ENCODE assay signal across 20 cellular contexts in the genomic region with DNA sequence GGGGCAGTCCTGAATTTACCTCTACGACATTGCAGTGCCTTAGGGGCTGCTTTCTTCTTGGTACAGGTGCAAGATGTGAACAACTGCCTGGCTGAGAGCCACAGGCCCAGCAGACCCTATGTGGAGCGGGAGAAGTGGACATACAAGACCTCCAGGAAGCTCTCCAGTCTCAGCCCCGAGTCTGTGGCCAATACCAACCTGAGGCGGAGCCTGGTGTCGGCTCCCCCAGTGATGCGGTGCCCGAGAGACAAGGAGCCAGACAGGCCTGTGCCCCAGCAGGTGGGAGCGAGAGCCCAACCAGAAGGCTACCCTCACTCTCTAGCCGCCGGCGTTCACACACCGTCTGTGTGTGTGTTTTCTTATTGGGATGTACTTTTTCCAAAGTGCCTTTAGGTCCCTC. TPM values are rescaled to one million over a fixed set of nuclear protein-coding genes. Genes with fewer than 3 reads are reported as not detected.
"Had no signal": no experiment of that assay in that cellular context is flagged by ENCODE, and none has a peak within 500 bp of the region (broad histone marks: within the 10 kb centered on the region; RNA-seq: fewer than 3 reads in every experiment).

No MANE protein-coding gene starts in this region.

- H3K27me3 Mint-ChIP-seq: activated CD8-positive, alpha-beta T cell treated with anti-CD3 and anti-CD28 coated beads for 36 hours; activated naive CD8-positive, alpha-beta T cell; stimulated activated naive B cell treated with anti-CD40 and anti-IgM and Interleukin-4, amounts not matched to agents 10 μg/mL and 1 μg/mL and 100 μg/mL, for 72 hours; T-helper 17 cell had no signal

- ATAC-seq: activated CD8-positive, alpha-beta T cell treated with anti-CD3 and anti-CD28 coated beads for 36 hours; left cardiac atrium; naive thymus-derived CD4-positive, alpha-beta T cell; stimulated activated naive B cell treated with anti-CD40 and anti-IgM and Interleukin-4, amounts not matched to agents 10 μg/mL and 1 μg/mL and 100 μg/mL, for 72 hours; T-helper 17 cell had no signal

- H3K36me3 ChIP-seq: esophagus squamous epithelium, transverse colon had no signal

- H3K4me1 Mint-ChIP-seq: stimulated activated naive B cell treated with anti-CD40 and anti-IgM and Interleukin-4, amounts not matched to agents 10 μg/mL and 1 μg/mL and 100 μg/mL, for 72 hours; T-helper 17 cell had no signal

- H3K27ac ChIP-seq: coronary artery, esophagus squamous epithelium, skin epidermis, transverse colon had no signal

- H3K4me3 Mint-ChIP-seq: activated CD8-positive, alpha-beta T cell treated with anti-CD3 and anti-CD28 coated beads for 36 hours; activated naive CD8-positive, alpha-beta T cell; naive thymus-derived CD4-positive, alpha-beta T cell; stimulated activated naive B cell treated with anti-CD40 and anti-IgM and Interleukin-4, amounts not matched to agents 10 μg/mL and 1 μg/mL and 100 μg/mL, for 72 hours; T-helper 17 cell had no signal

- H3K4me3 ChIP-seq: coronary artery, esophagus squamous epithelium, lung, skin epidermis, transverse colon had no signal

- DNase-seq: activated CD4-positive, alpha-beta T cell treated with anti-CD3 and anti-CD28 coated beads for 48 hours; activated CD8-positive, alpha-beta T cell treated with anti-CD3 and anti-CD28 coated beads for 36 hours; activated gamma-delta T cell treated with Interleukin-2 at 50 U/mL for 16 hours; amniotic stem cell; esophagus squamous epithelium; hippocampal formation; left cardiac atrium; naive thymus-derived CD4-positive, alpha-beta T cell; retina; stimulated activated CD4-positive, alpha-beta T cell treated with anti-CD3 and anti-CD28 coated beads, Interleukin-15, amount 100 ng/mL, for 24 hours; stimulated activated CD4-positive, alpha-beta T cell treated with anti-CD3 and anti-CD28 coated beads, Interleukin-4, amount 100 ng/mL, for 1 hour; stimulated activated naive B cell treated with anti-CD40 and anti-IgM and Interleukin-4, amounts not matched to agents 10 μg/mL and 1 μg/mL and 100 μg/mL, for 72 hours; substantia nigra; T-helper 17 cell; transverse colon had no signal

- H3K27me3 ChIP-seq: transverse colon had no signal

- H3K4me1 ChIP-seq: esophagus squamous epithelium, transverse colon had no signal

- H3K27ac Mint-ChIP-seq: activated CD8-positive, alpha-beta T cell treated with anti-CD3 and anti-CD28 coated beads for 36 hours; activated naive CD8-positive, alpha-beta T cell; stimulated activated naive B cell treated with anti-CD40 and anti-IgM and Interleukin-4, amounts not matched to agents 10 μg/mL and 1 μg/mL and 100 μg/mL, for 72 hours; T-helper 17 cell had no signal

RNA-seq across cellular contexts. Expression of a gene that starts 59.6 kb away (rescaled TPM):
- total RNA-seq: cardiac septum had no signal
